8 cellular contexts compared by ENCODE assay signal in genomic region chr12:85920324-85920947, GRCh38. TPM values are rescaled to one million over a fixed set of nuclear protein-coding genes. Genes with fewer than 3 reads are reported as not detected.
A peak's percentile ranks its signal among the peaks of the same experiment; 100 is the strongest.
DNase-seq lines count a peak whose midpoint lies in the region; ATAC-seq, FAIRE-seq and TF ChIP-seq lines count a peak whose summit lies in the region.

No MANE protein-coding gene starts in this region.

- no peaks in the 10 kb centered on the region for H3K36me3 ChIP-seq in A673 (ENCODE audit: insufficient read depth, low read length, poor library complexity, severe bottlenecking)

- DNase-seq in A673 (ENCODE audit: low spot score) (peak; percentile 69), GM18507 (ENCODE audit: extremely low spot score, insufficient read length, low read depth) (no peak), NCI-H526 (lab: John Stamatoyannopoulos, UW) (peak; percentile 18 to 57), cerebellum (ENCODE audit: low spot score) (peak; percentile 17), NCI-H226 (no peak)
- no peak for DNase-seq in activated naive CD4-positive, alpha-beta T cell treated with Interleukin-2 at 50 U/mL for 16 hours

- FAIRE-seq in GM18507 (lab: Jason Lieb, UNC), result peak; percentile 56

- H3K27me3 ChIP-seq in A673 (replicated peaks; ENCODE audit: insufficient read depth, low read depth, low read length, poor library complexity), result no peaks in the 10 kb centered on the region

- H3K27ac ChIP-seq in A673 (ENCODE audit: low read depth, low read length, poor library complexity, severe bottlenecking), result no peak overlapping the region

- BruUV-seq in A673 (replicated peaks; lab: Mats Ljungman, UMichigan), result no TSS peak

- H3K27ac Mint-ChIP-seq in nephron, result no peak overlapping the region

- intact Hi-C loops in A673 (cut with micrococcal nuclease; ENCODE audit: unreplicated experiment), result loop anchor here (1.0 to 10.0 kb wide), 4 partner anchors 452 to 1924 kb away; no protein-coding TSS in a partner anchor

- H3K9me3 ChIP-seq in A673 (ENCODE audit: low read depth, low read length, poor library complexity, severe bottlenecking), result no peaks in the 10 kb centered on the region

- no peaks in the 10 kb centered on the region for H3K9me3 Mint-ChIP-seq in nephron

- H3K4me1 Mint-ChIP-seq in nephron, result no peaks in the 10 kb centered on the region

- CTCF ChIA-PET in A673 (lab: Charles Lee), result interaction anchor here (2.1 kb wide), 1 partner anchor 452 kb away, joined by 12 read pairs; no protein-coding TSS in a partner anchor

- no peaks in the 10 kb centered on the region for H3K36me3 Mint-ChIP-seq in nephron (ENCODE audit: low read depth)

- TF ChIP-seq CTCF in A673 (conservative IDR thresholded peaks at IDR 0.05; ENCODE audit: low read depth, low read length), result peak; percentile 69
- peak; percentile 57 to 78 (median 68) for TF ChIP-seq CTCF in nephron (IDR thresholded peaks at IDR 0.05; ENCODE audit: unreplicated experiment in 3 of 3)

- peak; percentile 61 for ATAC-seq in HG03135 (IDR thresholded peaks at IDR 0.05; ENCODE audit: unreplicated experiment)

- POLR2A ChIA-PET in A673 (lab: Charles Lee; ENCODE audit: low non-redundant PET), result no interaction called here

- H3K4me3 ChIP-seq in A673 (ENCODE audit: low read depth, low read length, poor library complexity, severe bottlenecking), result no peak overlapping the region

- peaks cover 3% of the 10 kb centered on the region for H3K4me1 ChIP-seq in A673 (ENCODE audit: insufficient read depth, low read length, poor library complexity, severe bottlenecking)

- no peaks in the 10 kb centered on the region for H3K27me3 Mint-ChIP-seq in nephron (ENCODE audit: low read depth)

- no peak overlapping the region for H3K4me3 Mint-ChIP-seq in nephron

RNA-seq across cellular contexts. Expression of gene NTS, which starts 46.3 kb away (rescaled TPM):
- total RNA-seq in A673 (2021) (0.24 and 0.42 TPM in 2 replicates), cerebellum (1.2 TPM)

Comparison
In these comparisons a context has a peak if more than half of its experiments do, and no peak if none do; other contexts are left out.
1. DNase-seq: peak in A673 (single experiment), NCI-H526 (2 of 2) and cerebellum (single experiment); none in GM18507 (single experiment), NCI-H226 (single experiment) and activated naive CD4-positive, alpha-beta T cell treated with Interleukin-2 at 50 U/mL for 16 hours (single experiment).